Comparison of ENCODE assay signal across 28 cellular contexts in the genomic region with DNA sequence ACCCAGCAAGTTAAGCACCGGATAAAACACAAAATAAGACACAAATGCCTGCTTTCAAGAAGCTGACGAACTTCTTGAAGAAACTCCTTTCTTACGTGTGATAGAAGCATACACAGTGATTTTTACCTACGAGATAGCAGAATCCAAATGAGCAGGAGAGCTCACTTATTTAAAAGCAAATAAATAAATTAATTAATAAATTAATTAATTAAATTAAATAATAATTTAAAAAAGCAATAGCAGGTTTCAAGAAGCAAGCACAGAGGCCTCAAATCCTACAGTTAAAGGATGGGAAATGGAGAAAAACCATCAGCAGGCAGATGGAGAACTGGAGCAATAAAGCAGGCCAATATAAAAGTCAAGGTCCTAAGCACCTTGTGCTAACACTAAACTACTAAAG. TPM values are rescaled to one million over a fixed set of nuclear protein-coding genes. Genes with fewer than 3 reads are reported as not detected.
"Had no signal": no experiment of that assay in that cellular context is flagged by ENCODE, and none has a peak within 500 bp of the region (broad histone marks: within the 10 kb centered on the region; RNA-seq: fewer than 3 reads in every experiment).

No MANE protein-coding gene starts in this region.

- H3K4me3 Mint-ChIP-seq: stimulated activated effector memory CD8-positive, alpha-beta T cell treated with anti-CD3 and anti-CD28 coated beads, Interleukin-12 subunit alpha, Interleukin-12 subunit beta, amount 100 ng/mL, for 72 hours; stimulated activated memory B cell treated with anti-CD40 and anti-IgM and Interleukin-4, amounts not matched to agents 10 μg/mL and 1 μg/mL and 100 μg/mL, for 72 hours; stimulated activated naive B cell treated with anti-CD40 and anti-IgM and Interleukin-4, amounts not matched to agents 10 μg/mL and 1 μg/mL and 100 μg/mL, for 72 hours; stimulated activated naive CD8-positive, alpha-beta T cell treated with anti-CD3 and anti-CD28 coated beads, Interleukin-15, amount 100 ng/mL, for 72 hours; stimulated activated naive CD8-positive, alpha-beta T cell treated with anti-CD3 and anti-CD28 coated beads, Interleukin-15, Interleukin-2, amounts not matched to agents 100 ng/mL and 50 ng/mL, for 24 hours; type B pancreatic cell had no signal

- H3K9me3 ChIP-seq: stomach, suprapubic skin, testis, thoracic aorta, thyroid gland, tibial artery, tibial nerve, transverse colon, upper lobe of left lung, upper lobe of right lung, uterus, vagina had no signal

- DNase-seq: stimulated activated CD4-positive, alpha-beta T cell treated with anti-CD3 and anti-CD28 coated beads, Interleukin-2, amount 100 ng/mL, for 48 hours; stimulated activated CD4-positive, alpha-beta T cell treated with anti-CD3 and anti-CD28 coated beads, Interleukin-4, amount 100 ng/mL, for 1 hour; stimulated activated CD4-positive, alpha-beta T cell treated with anti-CD3 and anti-CD28 coated beads, Interleukin-4, amount 100 ng/mL, for 24 hours; stimulated activated CD4-positive, alpha-beta T cell treated with anti-CD3 and anti-CD28 coated beads, Interleukin-4, amount 100 ng/mL, for 4 hours; stimulated activated CD8-positive, alpha-beta memory T cell treated with anti-CD3 and anti-CD28 coated beads, Interleukin-4, amount 100 ng/mL, for 48 hours; stimulated activated naive B cell treated with anti-CD40 and anti-IgM and Interleukin-4, amounts not matched to agents 10 μg/mL and 1 μg/mL and 100 μg/mL, for 72 hours; stimulated activated naive CD4-positive, alpha-beta T cell; stimulated activated naive CD4-positive, alpha-beta T cell treated with Interleukin-2 at 50 U/mL for 16 hours; stimulated activated naive CD8-positive, alpha-beta T cell treated with anti-CD3 and anti-CD28 coated beads, Interleukin-15, amount 100 ng/mL, for 72 hours; stimulated activated naive CD8-positive, alpha-beta T cell treated with anti-CD3 and anti-CD28 coated beads, Interleukin-15, Interleukin-2, amounts not matched to agents 100 U/mL and 50 U/mL, for 24 hours; stomach; substantia nigra; testis; thyroid gland; tibial artery; transverse colon; trophoblast cell; upper lobe of left lung; upper lobe of right lung; uterus had no signal

- ATAC-seq: stimulated activated effector memory CD8-positive, alpha-beta T cell treated with anti-CD3 and anti-CD28 coated beads, Interleukin-12 subunit alpha, Interleukin-12 subunit beta, amount 100 ng/mL, for 72 hours; stimulated activated memory B cell treated with anti-CD40 and anti-IgM and Interleukin-4, amounts not matched to agents 10 μg/mL and 1 μg/mL and 100 μg/mL, for 72 hours; stimulated activated naive B cell treated with anti-CD40 and anti-IgM and Interleukin-4, amounts not matched to agents 10 μg/mL and 1 μg/mL and 100 μg/mL, for 72 hours; stimulated activated naive CD8-positive, alpha-beta T cell treated with anti-CD3 and anti-CD28 coated beads, Interleukin-15, amount 100 ng/mL, for 72 hours; stimulated activated naive CD8-positive, alpha-beta T cell treated with anti-CD3 and anti-CD28 coated beads, Interleukin-15, Interleukin-2, amounts not matched to agents 100 U/mL and 50 U/mL, for 24 hours; upper lobe of right lung had no signal

- H3K9me3 Mint-ChIP-seq: stimulated activated effector memory CD8-positive, alpha-beta T cell treated with anti-CD3 and anti-CD28 coated beads, Interleukin-12 subunit alpha, Interleukin-12 subunit beta, amount 100 ng/mL, for 72 hours; stimulated activated memory B cell treated with anti-CD40 and anti-IgM and Interleukin-4, amounts not matched to agents 10 μg/mL and 1 μg/mL and 100 μg/mL, for 72 hours; stimulated activated naive B cell treated with anti-CD40 and anti-IgM and Interleukin-4, amounts not matched to agents 10 μg/mL and 1 μg/mL and 100 μg/mL, for 72 hours; stimulated activated naive CD8-positive, alpha-beta T cell treated with anti-CD3 and anti-CD28 coated beads, Interleukin-15, amount 100 ng/mL, for 72 hours; stimulated activated naive CD8-positive, alpha-beta T cell treated with anti-CD3 and anti-CD28 coated beads, Interleukin-15, Interleukin-2, amounts not matched to agents 100 ng/mL and 50 ng/mL, for 24 hours; type B pancreatic cell had no signal

- H3K27ac Mint-ChIP-seq: stimulated activated effector memory CD8-positive, alpha-beta T cell treated with anti-CD3 and anti-CD28 coated beads, Interleukin-12 subunit alpha, Interleukin-12 subunit beta, amount 100 ng/mL, for 72 hours; stimulated activated memory B cell treated with anti-CD40 and anti-IgM and Interleukin-4, amounts not matched to agents 10 μg/mL and 1 μg/mL and 100 μg/mL, for 72 hours; stimulated activated naive B cell treated with anti-CD40 and anti-IgM and Interleukin-4, amounts not matched to agents 10 μg/mL and 1 μg/mL and 100 μg/mL, for 72 hours; stimulated activated naive CD8-positive, alpha-beta T cell treated with anti-CD3 and anti-CD28 coated beads, Interleukin-15, amount 100 ng/mL, for 72 hours; stimulated activated naive CD8-positive, alpha-beta T cell treated with anti-CD3 and anti-CD28 coated beads, Interleukin-15, Interleukin-2, amounts not matched to agents 100 ng/mL and 50 ng/mL, for 24 hours; type B pancreatic cell had no signal

- H3K27me3 Mint-ChIP-seq: stimulated activated memory B cell treated with anti-CD40 and anti-IgM and Interleukin-4, amounts not matched to agents 10 μg/mL and 1 μg/mL and 100 μg/mL, for 72 hours; stimulated activated naive B cell treated with anti-CD40 and anti-IgM and Interleukin-4, amounts not matched to agents 10 μg/mL and 1 μg/mL and 100 μg/mL, for 72 hours; stimulated activated naive CD8-positive, alpha-beta T cell treated with anti-CD3 and anti-CD28 coated beads, Interleukin-15, amount 100 ng/mL, for 72 hours; stimulated activated naive CD8-positive, alpha-beta T cell treated with anti-CD3 and anti-CD28 coated beads, Interleukin-15, Interleukin-2, amounts not matched to agents 100 ng/mL and 50 ng/mL, for 24 hours; type B pancreatic cell had no signal

- H3K4me1 Mint-ChIP-seq: stimulated activated effector memory CD8-positive, alpha-beta T cell treated with anti-CD3 and anti-CD28 coated beads, Interleukin-12 subunit alpha, Interleukin-12 subunit beta, amount 100 ng/mL, for 72 hours had no signal

RNA-seq across cellular contexts. Expression of a gene that starts 24.5 kb away (rescaled TPM):
- total RNA-seq: thoracic aorta, vagina had no signal
